ENCODE assay signal across 1 cellular context in the genomic region with DNA sequence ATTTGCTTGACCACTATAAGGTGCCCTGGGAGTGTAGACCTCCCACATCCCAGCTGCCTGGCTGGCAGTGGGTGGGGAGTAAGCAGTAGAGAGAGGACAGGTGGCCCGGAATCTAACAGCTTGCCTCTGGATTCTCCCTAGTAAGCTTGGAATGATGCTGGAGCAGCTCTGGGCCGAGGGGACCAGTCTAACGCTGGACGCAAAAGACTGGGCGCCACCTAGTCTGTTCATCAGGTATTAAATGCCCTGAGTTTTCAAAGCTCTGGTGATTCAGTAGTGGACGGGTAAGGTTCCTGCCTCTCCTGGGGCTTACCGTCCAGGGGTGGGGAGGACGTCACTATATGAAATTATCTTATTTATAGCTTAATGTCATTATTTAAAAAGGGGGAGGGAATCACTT.
TF ChIP-seq lines count a peak whose summit lies in the region.

No MANE protein-coding gene starts in this region.

TF ChIP-seq in H1, 55 proteins besides CTCF, POLR2A, EP300 and RAD21:
- TF ChIP-seq TAF1 (IDR thresholded peaks at IDR 0.05; ENCODE audit: low read depth, low read length), result no peak; the same call in 1 of the 2 replicates
- TF ChIP-seq, protein P1, sequence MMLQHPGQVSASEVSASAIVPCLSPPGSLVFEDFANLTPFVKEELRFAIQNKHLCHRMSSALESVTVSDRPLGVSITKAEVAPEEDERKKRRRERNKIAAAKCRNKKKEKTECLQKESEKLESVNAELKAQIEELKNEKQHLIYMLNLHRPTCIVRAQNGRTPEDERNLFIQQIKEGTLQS (IDR thresholded peaks at IDR 0.05; ENCODE audit: insufficient read depth, low read depth, low read length), result no peak
- TF ChIP-seq SP1 (IDR thresholded peaks at IDR 0.05; ENCODE audit: low read depth, low read length), result no peak
- TF ChIP-seq YY1 (IDR thresholded peaks at IDR 0.05; ENCODE audit: low read depth, low read length), result no peak
- TF ChIP-seq, protein P2, sequence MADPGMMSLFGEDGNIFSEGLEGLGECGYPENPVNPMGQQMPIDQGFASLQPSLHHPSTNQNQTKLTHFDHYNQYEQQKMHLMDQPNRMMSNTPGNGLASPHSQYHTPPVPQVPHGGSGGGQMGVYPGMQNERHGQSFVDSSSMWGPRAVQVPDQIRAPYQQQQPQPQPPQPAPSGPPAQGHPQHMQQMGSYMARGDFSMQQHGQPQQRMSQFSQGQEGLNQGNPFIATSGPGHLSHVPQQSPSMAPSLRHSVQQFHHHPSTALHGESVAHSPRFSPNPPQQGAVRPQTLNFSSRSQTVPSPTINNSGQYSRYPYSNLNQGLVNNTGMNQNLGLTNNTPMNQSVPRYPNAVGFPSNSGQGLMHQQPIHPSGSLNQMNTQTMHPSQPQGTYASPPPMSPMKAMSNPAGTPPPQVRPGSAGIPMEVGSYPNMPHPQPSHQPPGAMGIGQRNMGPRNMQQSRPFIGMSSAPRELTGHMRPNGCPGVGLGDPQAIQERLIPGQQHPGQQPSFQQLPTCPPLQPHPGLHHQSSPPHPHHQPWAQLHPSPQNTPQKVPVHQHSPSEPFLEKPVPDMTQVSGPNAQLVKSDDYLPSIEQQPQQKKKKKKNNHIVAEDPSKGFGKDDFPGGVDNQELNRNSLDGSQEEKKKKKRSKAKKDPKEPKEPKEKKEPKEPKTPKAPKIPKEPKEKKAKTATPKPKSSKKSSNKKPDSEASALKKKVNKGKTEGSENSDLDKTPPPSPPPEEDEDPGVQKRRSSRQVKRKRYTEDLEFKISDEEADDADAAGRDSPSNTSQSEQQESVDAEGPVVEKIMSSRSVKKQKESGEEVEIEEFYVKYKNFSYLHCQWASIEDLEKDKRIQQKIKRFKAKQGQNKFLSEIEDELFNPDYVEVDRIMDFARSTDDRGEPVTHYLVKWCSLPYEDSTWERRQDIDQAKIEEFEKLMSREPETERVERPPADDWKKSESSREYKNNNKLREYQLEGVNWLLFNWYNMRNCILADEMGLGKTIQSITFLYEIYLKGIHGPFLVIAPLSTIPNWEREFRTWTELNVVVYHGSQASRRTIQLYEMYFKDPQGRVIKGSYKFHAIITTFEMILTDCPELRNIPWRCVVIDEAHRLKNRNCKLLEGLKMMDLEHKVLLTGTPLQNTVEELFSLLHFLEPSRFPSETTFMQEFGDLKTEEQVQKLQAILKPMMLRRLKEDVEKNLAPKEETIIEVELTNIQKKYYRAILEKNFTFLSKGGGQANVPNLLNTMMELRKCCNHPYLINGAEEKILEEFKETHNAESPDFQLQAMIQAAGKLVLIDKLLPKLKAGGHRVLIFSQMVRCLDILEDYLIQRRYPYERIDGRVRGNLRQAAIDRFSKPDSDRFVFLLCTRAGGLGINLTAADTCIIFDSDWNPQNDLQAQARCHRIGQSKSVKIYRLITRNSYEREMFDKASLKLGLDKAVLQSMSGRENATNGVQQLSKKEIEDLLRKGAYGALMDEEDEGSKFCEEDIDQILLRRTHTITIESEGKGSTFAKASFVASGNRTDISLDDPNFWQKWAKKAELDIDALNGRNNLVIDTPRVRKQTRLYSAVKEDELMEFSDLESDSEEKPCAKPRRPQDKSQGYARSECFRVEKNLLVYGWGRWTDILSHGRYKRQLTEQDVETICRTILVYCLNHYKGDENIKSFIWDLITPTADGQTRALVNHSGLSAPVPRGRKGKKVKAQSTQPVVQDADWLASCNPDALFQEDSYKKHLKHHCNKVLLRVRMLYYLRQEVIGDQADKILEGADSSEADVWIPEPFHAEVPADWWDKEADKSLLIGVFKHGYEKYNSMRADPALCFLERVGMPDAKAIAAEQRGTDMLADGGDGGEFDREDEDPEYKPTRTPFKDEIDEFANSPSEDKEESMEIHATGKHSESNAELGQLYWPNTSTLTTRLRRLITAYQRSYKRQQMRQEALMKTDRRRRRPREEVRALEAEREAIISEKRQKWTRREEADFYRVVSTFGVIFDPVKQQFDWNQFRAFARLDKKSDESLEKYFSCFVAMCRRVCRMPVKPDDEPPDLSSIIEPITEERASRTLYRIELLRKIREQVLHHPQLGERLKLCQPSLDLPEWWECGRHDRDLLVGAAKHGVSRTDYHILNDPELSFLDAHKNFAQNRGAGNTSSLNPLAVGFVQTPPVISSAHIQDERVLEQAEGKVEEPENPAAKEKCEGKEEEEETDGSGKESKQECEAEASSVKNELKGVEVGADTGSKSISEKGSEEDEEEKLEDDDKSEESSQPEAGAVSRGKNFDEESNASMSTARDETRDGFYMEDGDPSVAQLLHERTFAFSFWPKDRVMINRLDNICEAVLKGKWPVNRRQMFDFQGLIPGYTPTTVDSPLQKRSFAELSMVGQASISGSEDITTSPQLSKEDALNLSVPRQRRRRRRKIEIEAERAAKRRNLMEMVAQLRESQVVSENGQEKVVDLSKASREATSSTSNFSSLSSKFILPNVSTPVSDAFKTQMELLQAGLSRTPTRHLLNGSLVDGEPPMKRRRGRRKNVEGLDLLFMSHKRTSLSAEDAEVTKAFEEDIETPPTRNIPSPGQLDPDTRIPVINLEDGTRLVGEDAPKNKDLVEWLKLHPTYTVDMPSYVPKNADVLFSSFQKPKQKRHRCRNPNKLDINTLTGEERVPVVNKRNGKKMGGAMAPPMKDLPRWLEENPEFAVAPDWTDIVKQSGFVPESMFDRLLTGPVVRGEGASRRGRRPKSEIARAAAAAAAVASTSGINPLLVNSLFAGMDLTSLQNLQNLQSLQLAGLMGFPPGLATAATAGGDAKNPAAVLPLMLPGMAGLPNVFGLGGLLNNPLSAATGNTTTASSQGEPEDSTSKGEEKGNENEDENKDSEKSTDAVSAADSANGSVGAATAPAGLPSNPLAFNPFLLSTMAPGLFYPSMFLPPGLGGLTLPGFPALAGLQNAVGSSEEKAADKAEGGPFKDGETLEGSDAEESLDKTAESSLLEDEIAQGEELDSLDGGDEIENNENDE (IDR thresholded peaks at IDR 0.05; ENCODE audit: insufficient replicate concordance, low read length), result no peak
- no peak for TF ChIP-seq SUZ12 (IDR thresholded peaks at IDR 0.05; ENCODE audit: low read length)
- TF ChIP-seq CTBP2 (IDR thresholded peaks at IDR 0.05; ENCODE audit: borderline replicate concordance, insufficient read depth, insufficient read length, low read length), result no peak
- no peak for TF ChIP-seq CBX5 (IDR thresholded peaks at IDR 0.05; ENCODE audit: low read depth, low read length)
- TF ChIP-seq HDAC6 (IDR thresholded peaks at IDR 0.05; ENCODE audit: low read depth, low read length), result no peak
- no peak for TF ChIP-seq CEBPB (IDR thresholded peaks at IDR 0.05; ENCODE audit: low read depth, low read length)
- TF ChIP-seq POLR2AphosphoS5 (IDR thresholded peaks at IDR 0.05; ENCODE audit: low read depth, low read length), result no peak
- no peak for TF ChIP-seq SP4 (IDR thresholded peaks at IDR 0.05; ENCODE audit: low read length)
- TF ChIP-seq, protein P3, sequence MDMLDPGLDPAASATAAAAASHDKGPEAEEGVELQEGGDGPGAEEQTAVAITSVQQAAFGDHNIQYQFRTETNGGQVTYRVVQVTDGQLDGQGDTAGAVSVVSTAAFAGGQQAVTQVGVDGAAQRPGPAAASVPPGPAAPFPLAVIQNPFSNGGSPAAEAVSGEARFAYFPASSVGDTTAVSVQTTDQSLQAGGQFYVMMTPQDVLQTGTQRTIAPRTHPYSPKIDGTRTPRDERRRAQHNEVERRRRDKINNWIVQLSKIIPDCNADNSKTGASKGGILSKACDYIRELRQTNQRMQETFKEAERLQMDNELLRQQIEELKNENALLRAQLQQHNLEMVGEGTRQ (IDR thresholded peaks at IDR 0.05; ENCODE audit: low read length), result no peak
- TF ChIP-seq SIN3A (conservative IDR thresholded peaks at IDR 0.05 in 1 of 2, IDR thresholded peaks at IDR 0.05 in 1 of 2; ENCODE audit: low read depth in 1 of 2, low read length in 2 of 2), result no peak
- TF ChIP-seq JUND (IDR thresholded peaks at IDR 0.05; ENCODE audit: low read length), result no peak
- no peak for TF ChIP-seq GABPA (IDR thresholded peaks at IDR 0.05; ENCODE audit: borderline replicate concordance, insufficient read depth, low read length)
- no peak for TF ChIP-seq HDAC2 (IDR thresholded peaks at IDR 0.05; ENCODE audit: borderline replicate concordance in 1 of 2, low read depth in 2 of 2, low read length in 2 of 2)
- TF ChIP-seq, protein P4, sequence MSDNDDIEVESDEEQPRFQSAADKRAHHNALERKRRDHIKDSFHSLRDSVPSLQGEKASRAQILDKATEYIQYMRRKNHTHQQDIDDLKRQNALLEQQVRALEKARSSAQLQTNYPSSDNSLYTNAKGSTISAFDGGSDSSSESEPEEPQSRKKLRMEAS (IDR thresholded peaks at IDR 0.05), result no peak
- TF ChIP-seq FOSL1 (IDR thresholded peaks at IDR 0.05; ENCODE audit: insufficient read depth, low read depth, low read length), result no peak
